In genomic region chr6:41618598-41618997, GRCh38 we compare ENCODE assay signal across 24 cellular contexts. TPM values are rescaled to one million over a fixed set of nuclear protein-coding genes. Genes with fewer than 3 reads are reported as not detected.
"Had no signal": no experiment of that assay in that cellular context is flagged by ENCODE, and none has a peak within 500 bp of the region (broad histone marks: within the 10 kb centered on the region; RNA-seq: fewer than 3 reads in every experiment).

No MANE protein-coding gene starts in this region.

- H3K27me3 ChIP-seq: ascending aorta, body of pancreas, MG63, Peyer's patch had no signal

- H3K4me1 ChIP-seq: ascending aorta, body of pancreas, Peyer's patch had no signal

- H3K36me3 ChIP-seq: ascending aorta, MG63, Peyer's patch had no signal

- DNase-seq: activated CD4-positive, alpha-beta T cell treated with anti-CD3 and anti-CD28 coated beads for 48 hours; activated CD4-positive, alpha-beta T cell treated with anti-CD3 and anti-CD28 coated beads, Interleukin-2, amount 50 U/mL, for 4 hours; activated CD4-positive, CD25-positive, alpha-beta regulatory T cell treated with anti-CD3 and anti-CD28 coated beads, Interleukin-2, amount 50 U/mL, for 72 hours; activated CD8-positive, alpha-beta memory T cell treated with anti-CD3 and anti-CD28 coated beads, Interleukin-2, amount 50 U/mL, for 48 hours; activated CD8-positive, alpha-beta T cell treated with anti-CD3 and anti-CD28 coated beads, Interleukin-2, amount 10 ng/mL, durations not matched to agents 7 days and 5 days; activated naive CD4-positive, alpha-beta T cell treated with anti-CD3 and anti-CD28 coated beads, Interleukin-2, amount 50 U/mL, for 16 hours; activated naive CD8-positive, alpha-beta T cell treated with anti-CD3 and anti-CD28 coated beads, Interleukin-2, amount 10 ng/mL, durations not matched to agents 7 days and 5 days; activated T-cell treated with anti-CD3 and anti-CD28 coated beads, Interleukin-2, amount 50 U/mL, for 1 hour; body of pancreas; MG63; MV-4-11; NCI-H1105 treated with DMSO at 0.1 percent for 48 hours; NCI-H1436 treated with DMSO at 0.1 percent for 48 hours; NCI-H187; NCI-H2081 treated with DMSO at 0.1 percent for 48 hours; NCI-H446; Peyer's patch; SHP77 treated with DMSO at 0.1 percent for 48 hours; T-helper 17 cell; T-helper 9 cell had no signal

- H3K27ac ChIP-seq: ascending aorta, body of pancreas, KMS-11, Peyer's patch, RWPE1 had no signal

- H3K9me3 ChIP-seq: body of pancreas had no signal

- H3K36me3 Mint-ChIP-seq: activated naive CD8-positive, alpha-beta T cell treated with anti-CD3 and anti-CD28 coated beads, Interleukin-2, amount 10 ng/mL, durations not matched to agents 7 days and 5 days had no signal

- H3K27ac Mint-ChIP-seq: activated CD8-positive, alpha-beta T cell treated with anti-CD3 and anti-CD28 coated beads, Interleukin-2, amount 10 ng/mL, durations not matched to agents 7 days and 5 days; activated naive CD8-positive, alpha-beta T cell treated with anti-CD3 and anti-CD28 coated beads, Interleukin-2, amount 10 ng/mL, durations not matched to agents 7 days and 5 days; T-helper 17 cell; WTC11 had no signal

- ATAC-seq: activated CD8-positive, alpha-beta T cell treated with anti-CD3 and anti-CD28 coated beads, Interleukin-2, amount 10 ng/mL, durations not matched to agents 7 days and 5 days; body of pancreas; T-helper 17 cell had no signal

- H3K4me2 ChIP-seq: KMS-11 had no signal

- H3K9ac ChIP-seq: KMS-11 had no signal

- H3K4me1 Mint-ChIP-seq: activated naive CD8-positive, alpha-beta T cell treated with anti-CD3 and anti-CD28 coated beads, Interleukin-2, amount 10 ng/mL, durations not matched to agents 7 days and 5 days had no signal

- H3K4me3 Mint-ChIP-seq: activated CD8-positive, alpha-beta T cell treated with anti-CD3 and anti-CD28 coated beads, Interleukin-2, amount 10 ng/mL, durations not matched to agents 7 days and 5 days; activated naive CD8-positive, alpha-beta T cell treated with anti-CD3 and anti-CD28 coated beads, Interleukin-2, amount 10 ng/mL, durations not matched to agents 7 days and 5 days; T-helper 17 cell; WTC11 had no signal

- H3K4me3 ChIP-seq: ascending aorta, body of pancreas, MG63, Peyer's patch had no signal

RNA-seq across cellular contexts. Expression of gene MDFI, which starts 19.7 kb away (rescaled TPM):
- total RNA-seq: activated CD8-positive, alpha-beta T cell treated with anti-CD3 and anti-CD28 coated beads, Interleukin-2, amount 10 ng/mL, durations not matched to agents 7 days and 5 days; activated naive CD8-positive, alpha-beta T cell treated with anti-CD3 and anti-CD28 coated beads, Interleukin-2, amount 10 ng/mL, durations not matched to agents 7 days and 5 days; T-helper 17 cell had no signal
